In genomic region chr2:96537066-96537733, GRCh38 we compare ENCODE assay signal across 8 cellular contexts. TPM values are rescaled to one million over a fixed set of nuclear protein-coding genes. Genes with fewer than 3 reads are reported as not detected.
DNase-seq lines count a peak whose midpoint lies in the region; ATAC-seq lines count a peak whose summit lies in the region.

No MANE protein-coding gene starts in this region.

- POLR2A ChIA-PET in CD8-positive, alpha-beta memory T cell (lab: Charles Lee), result interaction anchor here (0.7 to 6.1 kb wide), 17 partner anchors 10 to 392 kb away, joined by 3 to 71 read pairs (median 4); partner anchors contain the start of genes DUSP2 and STARD7

- no peaks in the 10 kb centered on the region for H3K9me3 ChIP-seq in CD8-positive, alpha-beta memory T cell (ENCODE audit: low read length)
- no peaks in the 10 kb centered on the region for H3K9me3 ChIP-seq in right cardiac atrium (ENCODE audit: control insufficient read depth, low read length)

- H3K27me3 ChIP-seq in CD8-positive, alpha-beta memory T cell (ENCODE audit: insufficient read depth, low read length, poor library complexity, severe bottlenecking), result no peaks in the 10 kb centered on the region
- no peaks in the 10 kb centered on the region for H3K27me3 ChIP-seq in right cardiac atrium (ENCODE audit: control insufficient read depth, insufficient read depth)

- H3K27me3 Mint-ChIP-seq in CD8-positive, alpha-beta memory T cell, result peaks cover 0 to 10% of the 10 kb centered on the region in 2 donors
- no peaks in the 10 kb centered on the region for H3K27me3 Mint-ChIP-seq in activated naive CD8-positive, alpha-beta T cell treated with anti-CD3 and anti-CD28 coated beads, Interleukin-2, amount 50 U/mL, for 24 hours

- peaks cover 0 to 2% (median 0%) of the 10 kb centered on the region in 5 donors for H3K9me3 Mint-ChIP-seq in CD8-positive, alpha-beta memory T cell
- no peaks in the 10 kb centered on the region for H3K9me3 Mint-ChIP-seq in activated naive CD8-positive, alpha-beta T cell treated with anti-CD3 and anti-CD28 coated beads, Interleukin-2, amount 50 U/mL, for 24 hours

- peak; percentile 43 for ATAC-seq in GM21360 (IDR thresholded peaks at IDR 0.05; ENCODE audit: unreplicated experiment)
- peak; percentile 37 for ATAC-seq in activated naive CD8-positive, alpha-beta T cell treated with anti-CD3 and anti-CD28 coated beads, Interleukin-2, amount 50 U/mL, for 24 hours
- peak; percentile 5 to 6 for ATAC-seq in right cardiac atrium

- peaks cover 40 to 60% (median 43%) of the 10 kb centered on the region in 3 donors for H3K4me1 Mint-ChIP-seq in CD8-positive, alpha-beta memory T cell
- H3K4me1 Mint-ChIP-seq in activated naive CD8-positive, alpha-beta T cell treated with anti-CD3 and anti-CD28 coated beads, Interleukin-2, amount 50 U/mL, for 24 hours, result peaks cover 62% of the 10 kb centered on the region

- H3K4me3 Mint-ChIP-seq in CD8-positive, alpha-beta memory T cell, result peak overlapping the region; percentile 86 to 98 (median 97)
- peak overlapping the region; percentile 89 for H3K4me3 Mint-ChIP-seq in activated naive CD8-positive, alpha-beta T cell treated with anti-CD3 and anti-CD28 coated beads, Interleukin-2, amount 50 U/mL, for 24 hours

- H3K36me3 ChIP-seq in CD8-positive, alpha-beta memory T cell (ENCODE audit: insufficient read depth, low read length), result peaks cover 2% of the 10 kb centered on the region

- peaks cover 0 to 40% (median 2%) of the 10 kb centered on the region in 3 donors for H3K36me3 Mint-ChIP-seq in CD8-positive, alpha-beta memory T cell
- H3K36me3 Mint-ChIP-seq in activated naive CD8-positive, alpha-beta T cell treated with anti-CD3 and anti-CD28 coated beads, Interleukin-2, amount 50 U/mL, for 24 hours (ENCODE audit: low read depth), result peaks cover 29% of the 10 kb centered on the region

- H3K27ac Mint-ChIP-seq in CD8-positive, alpha-beta memory T cell, result peak overlapping the region; percentile 96 to 100 (median 98)
- H3K27ac Mint-ChIP-seq in activated naive CD8-positive, alpha-beta T cell treated with anti-CD3 and anti-CD28 coated beads, Interleukin-2, amount 50 U/mL, for 24 hours, result peak overlapping the region; percentile 86

- H3K27ac ChIP-seq in CD8-positive, alpha-beta memory T cell (ENCODE audit: low read depth, low read length), result peak overlapping the region; percentile 92
- H3K27ac ChIP-seq in right cardiac atrium (ENCODE audit: low read length), result peak overlapping the region; percentile 89

- peak; percentile 88 to 96 (median 92) for DNase-seq in CD8-positive, alpha-beta memory T cell
- DNase-seq in HS-5 (ENCODE audit: low read depth), result peak; percentile 55
- DNase-seq in T follicular helper cell (ENCODE audit: low read depth), result peak; percentile 85
- peak; percentile 86 for DNase-seq in activated naive CD8-positive, alpha-beta T cell treated with anti-CD3 and anti-CD28 coated beads, Interleukin-2, amount 50 U/mL, for 24 hours
- peak; percentile 75 to 91 (median 90) for DNase-seq in right cardiac atrium
- no peak for DNase-seq in skeletal muscle cell (ENCODE audit: low read depth)
- no peak for DNase-seq in NCI-H2107 (lab: John Stamatoyannopoulos, UW)

- CTCF ChIA-PET in CD8-positive, alpha-beta memory T cell (lab: Charles Lee), result interaction anchor here (0.6 to 6.3 kb wide), 6 partner anchors 10 to 1911 kb away, joined by 3 to 71 read pairs (median 12); no protein-coding TSS in a partner anchor

- H3K4me3 ChIP-seq in CD8-positive, alpha-beta memory T cell (ENCODE audit: low read length), result peak overlapping the region; percentile 99
- H3K4me3 ChIP-seq in right cardiac atrium (ENCODE audit: low read length) (peak overlapping the region; percentile 98), skeletal muscle cell (ENCODE audit: low read depth, low read length) (peak overlapping the region; percentile 65)

- WGBS in right cardiac atrium, result under 1% methylated on average over 61 of the region's 61 CpGs

- peaks cover 40% of the 10 kb centered on the region for H3K4me1 ChIP-seq in CD8-positive, alpha-beta memory T cell (ENCODE audit: insufficient read depth, low read length)
- peaks cover 16% of the 10 kb centered on the region for H3K4me1 ChIP-seq in right cardiac atrium (ENCODE audit: control insufficient read depth, insufficient read depth, low read length)

- intact Hi-C loops in right cardiac atrium (cut with DNase I), result no loop called here

RNA-seq across cellular contexts. Expression of gene ARID5A, which starts 0.6 kb away (rescaled TPM):
- total RNA-seq in CD8-positive, alpha-beta memory T cell, result 100 to 1,000 TPM; 146 to 147 TPM
- 84.0 TPM for polyA plus RNA-seq in CD8-positive, alpha-beta memory T cell
- 10 to 100 TPM; 13.0 to 28.0 (median 19.3) TPM for total RNA-seq in right cardiac atrium
- 31.8 TPM for polyA plus RNA-seq in right cardiac atrium

RNA-seq across cellular contexts. Expression of gene NEURL3, which starts 32.0 kb away (rescaled TPM):
- under 1 TPM in 1 of 2 experiments, not detected in 1; 0.22 TPM for total RNA-seq in CD8-positive, alpha-beta memory T cell
- polyA plus RNA-seq in CD8-positive, alpha-beta memory T cell, result not detected
- total RNA-seq in right cardiac atrium, result under 1 TPM in 2 of 4 donors, not detected in 2; 0.15 to 0.20 TPM
- 0.07 TPM for polyA plus RNA-seq in right cardiac atrium

Comparison
In these comparisons a context has a peak if more than half of its experiments do, and no peak if none do; other contexts are left out.
1. DNase-seq: peak in CD8-positive, alpha-beta memory T cell (5 of 5), HS-5 (single experiment), T follicular helper cell (single experiment), activated naive CD8-positive, alpha-beta T cell treated with anti-CD3 and anti-CD28 coated beads, Interleukin-2, amount 50 U/mL, for 24 hours (single experiment) and right cardiac atrium (3 of 3); none in skeletal muscle cell (single experiment) and NCI-H2107 (single experiment).
2. RNA of gene ARID5A, which starts 0.6 kb away (total RNA-seq): 146 to 147 TPM in CD8-positive, alpha-beta memory T cell; 13.0 to 28.0 TPM in right cardiac atrium; every median in the first group is over 4 times any median in the second.
3. Peak in every context shown above with its lines, with median percentiles within 50 percentile points of each other: H3K4me3 ChIP-seq and ATAC-seq.